In genomic region chr17:28547623-28548416, GRCh38 we compare ENCODE assay signal across 8 cellular contexts. TPM values are rescaled to one million over a fixed set of nuclear protein-coding genes. Genes with fewer than 3 reads are reported as not detected.
A peak's percentile ranks its signal among the peaks of the same experiment; 100 is the strongest.
DNase-seq lines count a peak whose midpoint lies in the region; ATAC-seq and TF ChIP-seq lines count a peak whose summit lies in the region.

No MANE protein-coding gene starts in this region.

- no peaks in the 10 kb centered on the region for H3F3A ChIP-seq in OCI-LY1 (ENCODE audit: insufficient read depth, low read length)

- H3K27me3 ChIP-seq in OCI-LY1 (ENCODE audit: insufficient read depth, low read length) (no peaks in the 10 kb centered on the region), esophagus muscularis mucosa (no peaks in the 10 kb centered on the region), stomach (no peaks in the 10 kb centered on the region)
- H3K27me3 ChIP-seq in naive thymus-derived CD4-positive, alpha-beta T cell (ENCODE audit: control insufficient read depth in 2 of 2, insufficient read depth in 2 of 2, low read length in 2 of 2): no peaks in the 10 kb centered on the region

- TF ChIP-seq POLR2A in esophagus muscularis mucosa (IDR thresholded peaks at IDR 0.05; ENCODE audit: low read depth) (no peak), stomach (IDR thresholded peaks at IDR 0.05) (no peak)

- POLR2A ChIA-PET in naive thymus-derived CD4-positive, alpha-beta T cell (lab: Charles Lee): interaction anchor here (0.6 to 10.1 kb wide), 9 partner anchors 9 to 132 kb away, joined by 3 to 102 read pairs (median 3); partner anchors contain the start of genes ALDOC, PIGS and SPAG5

- H3K27ac ChIP-seq in OCI-LY1 (ENCODE audit: low read depth, low read length, poor library complexity, severe bottlenecking) (peak overlapping the region; percentile 59), esophagus muscularis mucosa (replicated peaks in 1 of 4) (no peak overlapping the region), stomach (peak overlapping the region in 2 of 5 donors; percentile 47 to 55)
- H3K27ac ChIP-seq in naive thymus-derived CD4-positive, alpha-beta T cell (ENCODE audit: low read depth, low read length): peak overlapping the region; percentile 89

- peak overlapping the region; percentile 58 for H3K9ac ChIP-seq in OCI-LY1 (ENCODE audit: low read length)

- CTCF ChIA-PET in naive thymus-derived CD4-positive, alpha-beta T cell (lab: Charles Lee): interaction anchor here (0.6 to 2.1 kb wide), 4 partner anchors 23 to 908 kb away, joined by 3 to 13 read pairs (median 4); partner anchors contain the start of gene PIGS

- no peaks in the 10 kb centered on the region for H4K20me1 ChIP-seq in OCI-LY1 (ENCODE audit: insufficient read depth, low read length)

- peak overlapping the region; percentile 65 to 100 (median 76) for H3K4me3 Mint-ChIP-seq in naive thymus-derived CD4-positive, alpha-beta T cell

- H3K27ac Mint-ChIP-seq in naive thymus-derived CD4-positive, alpha-beta T cell: peak overlapping the region; percentile 82 to 98 (median 96)

- DNase-seq in ELR (ENCODE audit: low read depth) (peak; percentile 87), HFF-Myc (ENCODE audit: extremely low read depth, low read depth) (peak; percentile 31), activated T-cell treated with anti-CD3 and anti-CD28 coated beads for 4 hours (peak; percentile 37), esophagus muscularis mucosa (ENCODE audit: extremely low spot score) (no peak), stomach (peak; percentile 83), OCI-M2 (lab: John Stamatoyannopoulos, UW; ENCODE audit: unreplicated experiment) (no peak)
- peak; percentile 40 to 80 (median 46) for DNase-seq in naive thymus-derived CD4-positive, alpha-beta T cell

- TF ChIP-seq EP300 in esophagus muscularis mucosa (IDR thresholded peaks at IDR 0.05): no peak
- TF ChIP-seq EP300 in stomach (IDR thresholded peaks at IDR 0.05): no peak

- H3K9me3 ChIP-seq in OCI-LY1 (ENCODE audit: low read length): no peaks in the 10 kb centered on the region
- H3K9me3 ChIP-seq in esophagus muscularis mucosa: no peaks in the 10 kb centered on the region
- no peaks in the 10 kb centered on the region for H3K9me3 ChIP-seq in naive thymus-derived CD4-positive, alpha-beta T cell (ENCODE audit: control insufficient read depth in 2 of 3, low read length in 3 of 3)
- H3K9me3 ChIP-seq in stomach: no peaks in the 10 kb centered on the region

- H3K79me2 ChIP-seq in OCI-LY1 (ENCODE audit: insufficient read depth, low read length): no peaks in the 10 kb centered on the region

- peaks cover 0 to 9% (median 0%) of the 10 kb centered on the region in 5 donors for H3K36me3 Mint-ChIP-seq in naive thymus-derived CD4-positive, alpha-beta T cell

- TF ChIP-seq CTCF in HFF-Myc (IDR thresholded peaks at IDR 0.05; ENCODE audit: low read depth, low read length, missing control alignments) (peak; percentile 98), OCI-LY1 (IDR thresholded peaks at IDR 0.05; ENCODE audit: low read length) (peak; percentile 99), esophagus muscularis mucosa (IDR thresholded peaks at IDR 0.05) (peak; percentile 81 to 93 (median 84)), stomach (IDR thresholded peaks at IDR 0.05) (peak in 6 of 7 experiments; percentile 15 to 95 (median 84))

- no peaks in the 10 kb centered on the region for H3K27me3 Mint-ChIP-seq in naive thymus-derived CD4-positive, alpha-beta T cell

- peak; percentile 63 for ATAC-seq in naive thymus-derived CD4-positive, alpha-beta T cell

- H3K4me2 ChIP-seq in OCI-LY1 (ENCODE audit: low read length): peak overlapping the region; percentile 72

- intact Hi-C loops in esophagus muscularis mucosa (cut with DNase I): loop anchor here (5.0 kb wide), 1 partner anchor 64 kb away; the partner anchor contains the start of gene RSKR
- intact Hi-C loops in naive thymus-derived CD4-positive, alpha-beta T cell (cut with micrococcal nuclease): loop anchor here (1.0 to 10.0 kb wide), 5 partner anchors 51 to 313 kb away; partner anchors contain the start of genes IFT20 (in 1 of the 2), SPAG5 (in 1 of the 2) and TNFAIP1 (in 1 of the 2)
- intact Hi-C loops in stomach (cut with DNase I; ENCODE audit: low total_unique reads): no loop called here

- H3K9me3 Mint-ChIP-seq in naive thymus-derived CD4-positive, alpha-beta T cell: no peaks in the 10 kb centered on the region

- H3K4me1 ChIP-seq in OCI-LY1 (ENCODE audit: insufficient read depth, low read length, severe bottlenecking): peaks cover 15% of the 10 kb centered on the region
- H3K4me1 ChIP-seq in esophagus muscularis mucosa: peaks cover 15 to 42% (median 33%) of the 10 kb centered on the region in 4 donors
- H3K4me1 ChIP-seq in naive thymus-derived CD4-positive, alpha-beta T cell (ENCODE audit: control insufficient read depth in 2 of 2, insufficient read depth in 2 of 2, low read length in 2 of 2): peaks cover 32 to 44% of the 10 kb centered on the region in 2 donors
- peaks cover 6 to 43% (median 36%) of the 10 kb centered on the region in 4 donors for H3K4me1 ChIP-seq in stomach

- peak overlapping the region; percentile 81; the same call in 1 of the 2 replicates for H2AFZ ChIP-seq in OCI-LY1 (ENCODE audit: low read length)

- 66% methylated on average over 18 of the region's 26 CpGs for WGBS in esophagus muscularis mucosa
- 66 to 87% (median 72%) methylated on average over 21 to 26 of the region's 26 CpGs for WGBS in stomach, 5 donors

- H3K4me3 ChIP-seq in HFF-Myc (replicated peaks; ENCODE audit: low read depth, low read length) (no peak overlapping the region), OCI-LY1 (ENCODE audit: low read depth, low read length, poor library complexity, severe bottlenecking) (peak overlapping the region; percentile 56), esophagus muscularis mucosa (no peak overlapping the region), stomach (no peak overlapping the region)
- no peak overlapping the region for H3K4me3 ChIP-seq in naive thymus-derived CD4-positive, alpha-beta T cell (ENCODE audit: low read length)

- H3K4me1 Mint-ChIP-seq in naive thymus-derived CD4-positive, alpha-beta T cell: peaks cover 38 to 55% (median 50%) of the 10 kb centered on the region in 7 donors

- H3K36me3 ChIP-seq in OCI-LY1 (ENCODE audit: insufficient read depth, low read length): no peaks in the 10 kb centered on the region
- H3K36me3 ChIP-seq in esophagus muscularis mucosa: peaks cover 0 to 19% (median 15%) of the 10 kb centered on the region in 4 donors
- H3K36me3 ChIP-seq in naive thymus-derived CD4-positive, alpha-beta T cell (ENCODE audit: control insufficient read depth in 2 of 3, insufficient read depth in 3 of 3, low read length in 3 of 3): no peaks in the 10 kb centered on the region
- peaks cover 4 to 18% (median 15%) of the 10 kb centered on the region in 4 donors for H3K36me3 ChIP-seq in stomach

- no peaks in the 10 kb centered on the region for H3K9me2 ChIP-seq in OCI-LY1 (ENCODE audit: low read depth, low read length)

RNA-seq across cellular contexts. Expression of gene UNC119, which starts 4.6 kb away (rescaled TPM):
- total RNA-seq in esophagus muscularis mucosa (10 to 100 TPM; 16.1 to 36.3 (median 23.2) TPM), stomach (10 to 100 TPM; 13.6 to 30.9 (median 17.0) TPM)
- 100 to 1,000 TPM in 1 of 5 experiments, 10 to 100 TPM in 4; 40.6 to 108 (median 90.2) TPM for total RNA-seq in naive thymus-derived CD4-positive, alpha-beta T cell
- polyA plus RNA-seq in naive thymus-derived CD4-positive, alpha-beta T cell: 10 to 100 TPM; 37.7 to 48.1 TPM
- polyA plus RNA-seq in stomach: 10 to 100 TPM; 16.5 to 27.1 (median 19.9) TPM

RNA-seq across cellular contexts. Expression of gene PIGS, which starts 23.5 kb away (rescaled TPM):
- total RNA-seq in esophagus muscularis mucosa (10 to 100 TPM; 41.9 to 55.5 (median 47.2) TPM), stomach (100 to 1,000 TPM in 1 of 5 donors, 10 to 100 TPM in 4; 14.7 to 105 (median 33.3) TPM)
- total RNA-seq in naive thymus-derived CD4-positive, alpha-beta T cell: 10 to 100 TPM; 58.5 to 71.2 (median 62.4) TPM
- 10 to 100 TPM; 46.6 to 53.5 TPM for polyA plus RNA-seq in naive thymus-derived CD4-positive, alpha-beta T cell
- polyA plus RNA-seq in stomach: 10 to 100 TPM; 19.2 to 25.7 (median 19.8) TPM

RNA-seq across cellular contexts. Expression of gene ALDOC, which starts 28.9 kb away (rescaled TPM):
- total RNA-seq in esophagus muscularis mucosa: 10 to 100 TPM; 21.6 to 49.5 (median 27.5) TPM
- total RNA-seq in naive thymus-derived CD4-positive, alpha-beta T cell: 100 to 1,000 TPM in 1 of 5 experiments, 10 to 100 TPM in 4; 24.5 to 159 (median 40.1) TPM
- 100 to 1,000 TPM in 1 of 2 donors, 10 to 100 TPM in 1; 92.9 to 103 TPM for polyA plus RNA-seq in naive thymus-derived CD4-positive, alpha-beta T cell
- 10 to 100 TPM in 2 of 5 donors, 1 to 10 TPM in 2, under 1 TPM in 1; 0.89 to 21.1 (median 9.1) TPM for total RNA-seq in stomach
- polyA plus RNA-seq in stomach: 10 to 100 TPM in 2 of 3 donors, 1 to 10 TPM in 1; 8.7 to 54.8 (median 17.1) TPM

RNA-seq across cellular contexts. Expression of gene FOXN1, which starts 41.7 kb away (rescaled TPM):
- total RNA-seq in esophagus muscularis mucosa (not detected), stomach (1 to 10 TPM in 1 of 5 donors, under 1 TPM in 1, not detected in 3; 0.43 to 9.3 TPM)
- total RNA-seq in naive thymus-derived CD4-positive, alpha-beta T cell: not detected
- polyA plus RNA-seq in naive thymus-derived CD4-positive, alpha-beta T cell: not detected
- 1 to 10 TPM in 1 of 3 donors, not detected in 2; 2.4 TPM for polyA plus RNA-seq in stomach

RNA-seq across cellular contexts. Expression of gene SPAG5, which starts 51.0 kb away (rescaled TPM):
- 1 to 10 TPM in 1 of 4 donors, under 1 TPM in 3; 0.83 to 1.7 (median 0.97) TPM for total RNA-seq in esophagus muscularis mucosa
- total RNA-seq in naive thymus-derived CD4-positive, alpha-beta T cell: 10 to 100 TPM; 10.4 to 95.3 (median 18.4) TPM
- polyA plus RNA-seq in naive thymus-derived CD4-positive, alpha-beta T cell: 1 to 10 TPM; 1.6 to 3.9 TPM
- 10 to 100 TPM in 2 of 5 donors, 1 to 10 TPM in 3; 1.2 to 48.7 (median 9.9) TPM for total RNA-seq in stomach
- 10 to 100 TPM in 1 of 3 donors, 1 to 10 TPM in 2; 4.4 to 16.4 (median 6.6) TPM for polyA plus RNA-seq in stomach

Comparison
In these comparisons a context has a peak if more than half of its experiments do, and no peak if none do; other contexts are left out.
1. DNase-seq: peak in ELR (single experiment), HFF-Myc (single experiment), activated T-cell treated with anti-CD3 and anti-CD28 coated beads for 4 hours (single experiment), naive thymus-derived CD4-positive, alpha-beta T cell (9 of 9) and stomach (single experiment); none in esophagus muscularis mucosa (single experiment) and OCI-M2 (single experiment).
2. H3K27ac ChIP-seq: peak in OCI-LY1 (single experiment) and naive thymus-derived CD4-positive, alpha-beta T cell (single experiment); none in esophagus muscularis mucosa (0 of 4).
3. Peak in every context shown above with its lines, with median percentiles within 50 percentile points of each other: CTCF ChIP-seq.